Comparison of ENCODE assay signal across 9 cellular contexts in genomic region chr4:107689912-107690587, GRCh38. TPM values are rescaled to one million over a fixed set of nuclear protein-coding genes. Genes with fewer than 3 reads are reported as not detected.
DNase-seq lines count a peak whose midpoint lies in the region; ATAC-seq and TF ChIP-seq lines count a peak whose summit lies in the region.
"Had no signal": no experiment of that assay in that cellular context is flagged by ENCODE, and none has a peak within 500 bp of the region (broad histone marks: within the 10 kb centered on the region; RNA-seq: fewer than 3 reads in every experiment).

No MANE protein-coding gene starts in this region.

- H3K79me2 ChIP-seq in PC-9 (ENCODE audit: low read depth): no peaks in the 10 kb centered on the region

- peak; percentile 65 for ATAC-seq in GM21390 (IDR thresholded peaks at IDR 0.05; ENCODE audit: unreplicated experiment)

- no peaks in the 10 kb centered on the region for H3K27me3 ChIP-seq in PC-9 (ENCODE audit: insufficient read depth, low read depth)

- peak; percentile 81 for DNase-seq in A172 (ENCODE audit: low spot score)
- DNase-seq in PC-9: peak; percentile 3 to 92
- DNase-seq in fibroblast of the aortic adventitia (ENCODE audit: low read depth): peak; percentile 66
- DNase-seq in NCI-H2171 treated with DMSO at 0.1 percent for 48 hours (lab: John Stamatoyannopoulos, UW): no peak
- no peak for DNase-seq in nucleus accumbens (lab: John Stamatoyannopoulos, UW)
- no peak for DNase-seq in GM19240 (ENCODE audit: insufficient read length, low spot score)
- no peak for DNase-seq in activated CD4-positive, alpha-beta T cell treated with anti-CD3 and anti-CD28 coated beads, Interleukin-2, amount 50 U/mL, for 48 hours

- peaks cover 13% of the 10 kb centered on the region for H3F3A ChIP-seq in PC-9 (ENCODE audit: insufficient read depth, low read depth)

- H3K4me2 ChIP-seq in PC-9: peak overlapping the region; percentile 36

- CTCF ChIA-PET in PC-9 (lab: Charles Lee): no interaction called here

- intact Hi-C loops in PC-9 (cut with micrococcal nuclease; ENCODE audit: unreplicated experiment): no loop called here

- POLR2A ChIA-PET in PC-9 (lab: Charles Lee; ENCODE audit: unreplicated experiment): interaction anchor here (0.7 kb wide), 1 partner anchor 61 kb away, joined by 3 read pairs; no protein-coding TSS in a partner anchor

- H2AFZ ChIP-seq in PC-9: no peak overlapping the region

- H3K4me3 ChIP-seq in PC-9 (no peak overlapping the region), fibroblast of the aortic adventitia (ENCODE audit: low read depth, low read length) (no peak overlapping the region)

- TF ChIP-seq CTCF in PC-9 (conservative IDR thresholded peaks at IDR 0.05): no peak
- TF ChIP-seq CTCF in fibroblast of the aortic adventitia (IDR thresholded peaks at IDR 0.05; ENCODE audit: insufficient read depth, low read length): no peak

- H3K36me3 ChIP-seq in PC-9 (ENCODE audit: low read depth): no peaks in the 10 kb centered on the region

- H3K27ac ChIP-seq in PC-9: peak overlapping the region; percentile 86
- H3K27ac ChIP-seq: C4-2B had no signal

- no peaks in the 10 kb centered on the region for H4K20me1 ChIP-seq in PC-9 (ENCODE audit: insufficient read depth)

- peaks cover 19% of the 10 kb centered on the region for H3K4me1 ChIP-seq in PC-9 (replicated peaks; ENCODE audit: insufficient read depth)

- H3K9me2 ChIP-seq in PC-9 (ENCODE audit: insufficient read depth): no peaks in the 10 kb centered on the region

- no TSS peak for BruUV-seq in PC-9 (replicated peaks; lab: Mats Ljungman, UMichigan)

- H3K9me3 ChIP-seq in PC-9 (ENCODE audit: insufficient read depth, low read depth): no peaks in the 10 kb centered on the region; the same call in 1 of the 2 replicates

RNA-seq across cellular contexts. Expression of gene PAPSS1, which starts 30.0 kb away (rescaled TPM):
- total RNA-seq in A172 (2014; rRNA removed; shearing (Covaris generic)): 62.3 and 71.9 TPM in 2 replicates
- total RNA-seq in PC-9 (2021) (18.8 and 26.8 TPM in 2 replicates), fibroblast of the aortic adventitia (ENCODE audit: low replicate concordance) (62.0 and 174 TPM in 2 replicates)

Comparison
In these comparisons a context has a peak if more than half of its experiments do, and no peak if none do; other contexts are left out.
1. DNase-seq: peak in A172 (single experiment), PC-9 (2 of 2) and fibroblast of the aortic adventitia (single experiment); none in NCI-H2171 treated with DMSO at 0.1 percent for 48 hours (single experiment), nucleus accumbens (0 of 56), GM19240 (single experiment) and activated CD4-positive, alpha-beta T cell treated with anti-CD3 and anti-CD28 coated beads, Interleukin-2, amount 50 U/mL, for 48 hours (0 of 2).